1 cellular context compared by ENCODE assay signal in genomic region chr20:46089338-46090094, GRCh38.
TF ChIP-seq lines count a peak whose summit lies in the region.

TSS of gene NCOA5 (minus strand) at chr20:46089962. CDS start at chr20:46079424, 10,538 bp downstream.

TF ChIP-seq in HepG2, 621 proteins besides CTCF, POLR2A, EP300 and RAD21 (continued from another document and continues in another):
- TF ChIP-seq ZBTB34 (CRISPR knock-in tag; IDR thresholded peaks at IDR 0.05) (peak; percentile 90), ZNF350 (CRISPR knock-in tag; IDR thresholded peaks at IDR 0.05; ENCODE audit: borderline replicate concordance, low read depth) (peak; percentile 86; the same call in 1 of the 2 replicates), NCOA2 (CRISPR knock-in tag; IDR thresholded peaks at IDR 0.05) (peak; percentile 45; the same call in 1 of the 2 replicates), POGK (CRISPR knock-in tag; conservative IDR thresholded peaks at IDR 0.05) (peak; percentile 98), XBP1 (CRISPR knock-in tag; IDR thresholded peaks at IDR 0.05) (no peak), AFF4 (CRISPR knock-in tag; IDR thresholded peaks at IDR 0.05) (no peak; the same call in 1 of the 2 replicates), ZBTB20 (CRISPR knock-in tag; IDR thresholded peaks at IDR 0.05; ENCODE audit: borderline replicate concordance, low read depth) (peak; percentile 70), U2AF2 (IDR thresholded peaks at IDR 0.05; ENCODE audit: low read depth, low read length) (peak; percentile 94), ZNF17 (CRISPR knock-in tag; IDR thresholded peaks at IDR 0.05) (no peak), GZF1 (CRISPR knock-in tag; IDR thresholded peaks at IDR 0.05) (peak; percentile 89; the same call in 1 of the 2 replicates), ZKSCAN8 (CRISPR knock-in tag; IDR thresholded peaks at IDR 0.05; ENCODE audit: borderline replicate concordance) (peak; percentile 89; the same call in 1 of the 2 replicates), ZNF451 (CRISPR knock-in tag; IDR thresholded peaks at IDR 0.05) (peak; percentile 99), STAT6 (CRISPR knock-in tag; IDR thresholded peaks at IDR 0.05; ENCODE audit: borderline replicate concordance) (no peak), TEAD3 (CRISPR knock-in tag; optimal IDR thresholded peaks at IDR 0.05; ENCODE audit: borderline replicate concordance) (peak; percentile 88), DMTF1 (CRISPR knock-in tag; IDR thresholded peaks at IDR 0.05) (no peak), CCAR2 (optimal IDR thresholded peaks at IDR 0.05; ENCODE audit: low read depth, low read length) (no peak), ARID2 (CRISPR knock-in tag; IDR thresholded peaks at IDR 0.05; ENCODE audit: borderline replicate concordance) (peak; percentile 95), MAF1 (CRISPR knock-in tag; IDR thresholded peaks at IDR 0.05; ENCODE audit: borderline replicate concordance) (peak; percentile 58; the same call in 1 of the 2 replicates), KDM5B (CRISPR knock-in tag; IDR thresholded peaks at IDR 0.05; ENCODE audit: borderline replicate concordance) (peak; percentile 98), KMT2B (CRISPR knock-in tag; IDR thresholded peaks at IDR 0.05) (peak; percentile 93), FOXC1 (CRISPR knock-in tag; IDR thresholded peaks at IDR 0.05; ENCODE audit: borderline replicate concordance) (peak; percentile 85; the same call in 1 of the 2 replicates), ZGPAT (CRISPR knock-in tag; IDR thresholded peaks at IDR 0.05) (peak; percentile 90; the same call in 1 of the 2 replicates), ZNF44 (CRISPR knock-in tag; IDR thresholded peaks at IDR 0.05) (peak; percentile 54; the same call in 1 of the 2 replicates), SP140L (CRISPR knock-in tag; IDR thresholded peaks at IDR 0.05; ENCODE audit: borderline replicate concordance) (peak; percentile 30; the same call in 1 of the 2 replicates), AHR (CRISPR knock-in tag; IDR thresholded peaks at IDR 0.05) (no peak; the same call in 1 of the 2 replicates), ZNF143 (CRISPR knock-in tag; IDR thresholded peaks at IDR 0.05) (peak; percentile 53), KDM3A (CRISPR knock-in tag; IDR thresholded peaks at IDR 0.05; ENCODE audit: low read depth) (peak; percentile 55), SMYD3 (CRISPR knock-in tag; IDR thresholded peaks at IDR 0.05) (peak; percentile 93), TIGD3 (CRISPR knock-in tag; IDR thresholded peaks at IDR 0.05; ENCODE audit: borderline replicate concordance) (peak; percentile 91; the same call in 1 of the 2 replicates), PCBP1 (IDR thresholded peaks at IDR 0.05; ENCODE audit: borderline replicate concordance, low read depth, low read length) (0 out of 2 replicates have a peak, but pooled peaks have one; percentile 72), ZNF879 (CRISPR knock-in tag; IDR thresholded peaks at IDR 0.05) (no peak), HOXA3 (CRISPR knock-in tag; IDR thresholded peaks at IDR 0.05) (peak; percentile 99), GRHL1 (CRISPR knock-in tag; conservative IDR thresholded peaks at IDR 0.05) (no peak), CREB1 (IDR thresholded peaks at IDR 0.05) (peak; percentile 70; the same call in 1 of the 2 replicates), CREB1 (CRISPR knock-in tag; IDR thresholded peaks at IDR 0.05) (no peak), CREBL2 (CRISPR knock-in tag; IDR thresholded peaks at IDR 0.05; ENCODE audit: borderline replicate concordance) (peak; percentile 98; the same call in 1 of the 2 replicates), ZNF83 (CRISPR knock-in tag; IDR thresholded peaks at IDR 0.05; ENCODE audit: borderline replicate concordance) (peak; percentile 74; the same call in 1 of the 2 replicates), TBX3 (IDR thresholded peaks at IDR 0.05; ENCODE audit: borderline replicate concordance) (0 out of 2 replicates have a peak, but pooled peaks have one; percentile 13), HNRNPLL (IDR thresholded peaks at IDR 0.05; ENCODE audit: low read depth, low read length, poor library complexity, severe bottlenecking) (peak; percentile 97), BCLAF1 (IDR thresholded peaks at IDR 0.05) (no peak)
